In genomic region chr12:56116267-56117081, GRCh38 we compare ENCODE assay signal across 8 cellular contexts. TPM values are rescaled to one million over a fixed set of nuclear protein-coding genes. Genes with fewer than 3 reads are reported as not detected.
DNase-seq lines count a peak whose midpoint lies in the region; ATAC-seq and TF ChIP-seq lines count a peak whose summit lies in the region.

RPL41 (plus strand) TSS chr12:56116633.

- H3K9me3 ChIP-seq in adipocyte (ENCODE audit: control insufficient read depth, low read length) = no peaks in the 10 kb centered on the region
- H3K9me3 ChIP-seq in heart left ventricle = no peaks in the 10 kb centered on the region

- no peaks in the 10 kb centered on the region for H3K27me3 ChIP-seq in adipocyte (replicated peaks; ENCODE audit: control insufficient read depth, insufficient read depth, low read length)
- H3K27me3 ChIP-seq in heart left ventricle = no peaks in the 10 kb centered on the region

- H3K4me3 ChIP-seq in adipocyte (ENCODE audit: low read length) (peak within 1 kb of the TSS; percentile 94), heart left ventricle (peak within 1 kb of the TSS; percentile 58 to 95 (median 78))

- DNase-seq in GM10248 (ENCODE audit: extremely low spot score) (peak; percentile 84), NCI-H146 (lab: John Stamatoyannopoulos, UW) (peak; percentile 96), T-cell (peak; percentile 84 to 97 (median 92)), adipocyte (ENCODE audit: low read depth) (peak; percentile 98), heart left ventricle (peak; percentile 94 to 96 (median 95)), posterior cingulate gyrus (peak; percentile 89 to 99 (median 96)), type B pancreatic cell (ENCODE audit: extremely low spot score, unreplicated experiment) (peak; percentile 93)

- H3K4me1 Mint-ChIP-seq in T-cell (peaks cover 34 to 39% (median 35%) of the 10 kb centered on the region in 3 donors), type B pancreatic cell (ENCODE audit: unreplicated experiment) (peaks cover 15% of the 10 kb centered on the region)

- intact Hi-C loops in heart left ventricle (cut with DNase I) (loop anchor here in 4 of 10 donors (1.0 to 10.0 kb wide), 6 partner anchors 12 to 201 kb away; partner anchors contain the start of genes MYL6 (in 3 of the 4), RPS26 (in 2 of the 4), SUOX (in 2 of the 4) and CNPY2 (in 1 of the 4)), posterior cingulate gyrus (cut with DNase I) (loop anchor here (5.0 kb wide), 4 partner anchors 34 to 119 kb away; partner anchors contain the start of genes ERBB3, MYL6B, RPS26 and SUOX)

- H3K9me3 Mint-ChIP-seq in T-cell = no peaks in the 10 kb centered on the region
- H3K9me3 Mint-ChIP-seq in type B pancreatic cell = no peaks in the 10 kb centered on the region

- ATAC-seq in HG02759 (IDR thresholded peaks at IDR 0.05; ENCODE audit: unreplicated experiment) = peak; percentile 47
- peak; percentile 56 to 65 (median 62) for ATAC-seq in T-cell (replicated peaks in 1 of 4)
- peak; percentile 77 to 83 (median 80) for ATAC-seq in heart left ventricle

- H3K27me3 Mint-ChIP-seq in T-cell (no peaks in the 10 kb centered on the region), type B pancreatic cell (peaks cover 4% of the 10 kb centered on the region)

- H3K36me3 ChIP-seq in adipocyte (ENCODE audit: control insufficient read depth, insufficient read depth, low read length, severe bottlenecking) (peaks cover 41% of the 10 kb centered on the region), heart left ventricle (peaks cover 0 to 46% (median 35%) of the 10 kb centered on the region in 9 donors)

- H3K4me1 ChIP-seq in adipocyte (ENCODE audit: control insufficient read depth, insufficient read depth, low read length) (peaks cover 21% of the 10 kb centered on the region), heart left ventricle (peaks cover 0 to 38% (median 24%) of the 10 kb centered on the region in 12 donors)

- H3K9ac ChIP-seq in adipocyte (ENCODE audit: low read length) = peak within 1 kb of the TSS; percentile 97

- CTCF ChIA-PET in GM10248 (lab: Yijun Ruan, JAX) = interaction anchor here (1.1 to 14.7 kb wide), 9 partner anchors 8 to 520 kb away, joined by 3 to 243 read pairs (median 25); partner anchors contain the start of genes ESYT1, PA2G4, RNF41 and SMARCC2
- CTCF ChIA-PET in T-cell (lab: Charles Lee) = interaction anchor here (0.6 to 4.0 kb wide), 8 partner anchors 11 to 333 kb away, joined by 3 to 65 read pairs (median 3); partner anchors contain the start of genes ESYT1 (in 1 of the 2), MYL6B (in 1 of the 2), PA2G4 (in 1 of the 2) and RAB5B (in 1 of the 2)

- peak; percentile 80 to 96 for TF ChIP-seq POLR2A in heart left ventricle (IDR thresholded peaks at IDR 0.05)

- POLR2A ChIA-PET in GM10248 (lab: Yijun Ruan, JAX) (interaction anchor here (0.6 to 5.0 kb wide), 8 partner anchors 11 to 75 kb away, joined by 3 to 56 read pairs (median 3); partner anchors contain the start of genes ESYT1 and PA2G4), T-cell (lab: Charles Lee) (interaction anchor here (0.6 to 3.5 kb wide), 13 partner anchors 11 to 344 kb away, joined by 3 to 33 read pairs (median 4); partner anchors contain the start of genes ESYT1 (in 1 of the 2), MYL6 (in 1 of the 2), PA2G4 (in 1 of the 2) and RAB5B (in 1 of the 2))

- TF ChIP-seq CTCF in GM10248 (IDR thresholded peaks at IDR 0.05; ENCODE audit: control extremely low read depth, extremely low read depth, low read depth, missing control alignments) (no peak), heart left ventricle (IDR thresholded peaks at IDR 0.05) (no peak), type B pancreatic cell (conservative IDR thresholded peaks at IDR 0.05) (peak; percentile 6)

- 0 to 1% (median 0%) methylated on average over 30 to 34 of the region's 34 CpGs for WGBS in heart left ventricle, 4 donors

- H3K27ac Mint-ChIP-seq in T-cell = peak within 1 kb of the TSS; percentile 97 to 98
- peak within 1 kb of the TSS; percentile 98 for H3K27ac Mint-ChIP-seq in type B pancreatic cell

- H3K4me3 Mint-ChIP-seq in T-cell (peak within 1 kb of the TSS; percentile 94 to 99 (median 94)), type B pancreatic cell (peak within 1 kb of the TSS; percentile 99)

- H3K27ac ChIP-seq in heart left ventricle = peak within 1 kb of the TSS; percentile 72 to 98 (median 93)

- H3K36me3 Mint-ChIP-seq in T-cell (peaks cover 32% of the 10 kb centered on the region), type B pancreatic cell (peaks cover 31% of the 10 kb centered on the region)

RNA-seq across cellular contexts. Expression of gene RPL41, which starts in this region (rescaled TPM):
- total RNA-seq in T-cell = 1,000 to 10,000 TPM; 4,612 to 5,648 (median 5,133) TPM
- total RNA-seq in heart left ventricle = 1,000 to 10,000 TPM in 8 of 9 donors, 100 to 1,000 TPM in 1; 533 to 2,381 (median 1,999) TPM
- 1,000 to 10,000 TPM in 1 of 2 donors, 100 to 1,000 TPM in 1; 752 to 4,466 TPM for polyA plus RNA-seq in heart left ventricle
- 4,566 and 4,714 TPM in 2 replicates for total RNA-seq in type B pancreatic cell (ENCODE audit: low replicate concordance)

Comparison
In these comparisons a context has a peak if more than half of its experiments do, and no peak if none do; other contexts are left out.
1. Peak in every context shown above with its lines: DNase-seq, ATAC-seq, H3K4me3 ChIP-seq and H3K27ac ChIP-seq.